1 cellular context compared by ENCODE assay signal in the genomic region with DNA sequence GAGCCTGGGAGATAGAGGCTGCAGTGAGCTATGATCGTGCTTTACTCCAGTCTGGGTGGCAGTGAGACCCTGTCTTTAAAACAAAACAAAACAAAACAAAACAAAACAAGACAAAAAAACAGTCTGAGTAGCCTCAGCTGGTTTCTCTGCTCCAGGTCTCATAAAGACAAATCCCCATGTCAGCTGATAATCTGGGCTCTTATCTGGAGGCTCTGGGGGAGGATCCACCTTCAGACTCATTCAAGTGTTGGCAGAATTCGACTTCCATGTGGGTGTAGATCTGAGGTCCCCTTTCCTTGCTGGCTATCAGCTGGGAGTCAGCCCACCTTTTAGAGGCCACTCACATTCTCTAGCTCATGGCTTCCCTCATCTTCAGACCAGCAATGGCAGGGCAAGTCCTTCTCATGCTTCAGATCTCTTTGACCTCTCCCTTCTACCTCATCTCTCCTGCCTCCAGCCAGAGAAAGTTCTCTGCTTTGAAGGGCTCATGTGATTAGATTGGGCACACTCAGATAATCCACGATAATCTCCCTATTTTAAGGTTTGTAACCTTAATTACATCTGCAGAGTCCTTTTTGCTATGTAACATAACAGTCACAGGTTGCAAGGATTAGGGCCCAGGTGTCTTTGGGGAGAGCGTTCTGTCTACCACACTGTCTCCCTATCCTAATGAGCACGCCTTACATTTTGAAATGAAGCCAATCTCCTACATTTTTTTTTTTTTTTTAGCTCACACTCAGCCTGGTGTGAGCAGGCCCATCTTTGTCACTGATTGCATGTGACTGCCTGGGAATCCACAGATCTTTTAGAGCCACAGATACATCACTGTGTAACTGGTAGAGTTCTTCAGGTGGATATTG.
A peak's percentile ranks its signal among the peaks of the same experiment; 100 is the strongest.
TF ChIP-seq lines count a peak whose summit lies in the region.

No MANE protein-coding gene starts in this region.

TF ChIP-seq in K562, 482 proteins besides CTCF, POLR2A, EP300 and RAD21 (continued from another document and continues in another):
- TF ChIP-seq, protein P1, sequence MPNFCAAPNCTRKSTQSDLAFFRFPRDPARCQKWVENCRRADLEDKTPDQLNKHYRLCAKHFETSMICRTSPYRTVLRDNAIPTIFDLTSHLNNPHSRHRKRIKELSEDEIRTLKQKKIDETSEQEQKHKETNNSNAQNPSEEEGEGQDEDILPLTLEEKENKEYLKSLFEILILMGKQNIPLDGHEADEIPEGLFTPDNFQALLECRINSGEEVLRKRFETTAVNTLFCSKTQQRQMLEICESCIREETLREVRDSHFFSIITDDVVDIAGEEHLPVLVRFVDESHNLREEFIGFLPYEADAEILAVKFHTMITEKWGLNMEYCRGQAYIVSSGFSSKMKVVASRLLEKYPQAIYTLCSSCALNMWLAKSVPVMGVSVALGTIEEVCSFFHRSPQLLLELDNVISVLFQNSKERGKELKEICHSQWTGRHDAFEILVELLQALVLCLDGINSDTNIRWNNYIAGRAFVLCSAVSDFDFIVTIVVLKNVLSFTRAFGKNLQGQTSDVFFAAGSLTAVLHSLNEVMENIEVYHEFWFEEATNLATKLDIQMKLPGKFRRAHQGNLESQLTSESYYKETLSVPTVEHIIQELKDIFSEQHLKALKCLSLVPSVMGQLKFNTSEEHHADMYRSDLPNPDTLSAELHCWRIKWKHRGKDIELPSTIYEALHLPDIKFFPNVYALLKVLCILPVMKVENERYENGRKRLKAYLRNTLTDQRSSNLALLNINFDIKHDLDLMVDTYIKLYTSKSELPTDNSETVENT (CRISPR knock-in tag; IDR thresholded peaks at IDR 0.05), result no peak
- TF ChIP-seq, protein P2, sequence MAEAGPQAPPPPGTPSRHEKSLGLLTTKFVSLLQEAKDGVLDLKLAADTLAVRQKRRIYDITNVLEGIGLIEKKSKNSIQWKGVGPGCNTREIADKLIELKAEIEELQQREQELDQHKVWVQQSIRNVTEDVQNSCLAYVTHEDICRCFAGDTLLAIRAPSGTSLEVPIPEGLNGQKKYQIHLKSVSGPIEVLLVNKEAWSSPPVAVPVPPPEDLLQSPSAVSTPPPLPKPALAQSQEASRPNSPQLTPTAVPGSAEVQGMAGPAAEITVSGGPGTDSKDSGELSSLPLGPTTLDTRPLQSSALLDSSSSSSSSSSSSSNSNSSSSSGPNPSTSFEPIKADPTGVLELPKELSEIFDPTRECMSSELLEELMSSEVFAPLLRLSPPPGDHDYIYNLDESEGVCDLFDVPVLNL (CRISPR knock-in tag; IDR thresholded peaks at IDR 0.05; ENCODE audit: low read depth), result no peak
- TF ChIP-seq, protein P3, sequence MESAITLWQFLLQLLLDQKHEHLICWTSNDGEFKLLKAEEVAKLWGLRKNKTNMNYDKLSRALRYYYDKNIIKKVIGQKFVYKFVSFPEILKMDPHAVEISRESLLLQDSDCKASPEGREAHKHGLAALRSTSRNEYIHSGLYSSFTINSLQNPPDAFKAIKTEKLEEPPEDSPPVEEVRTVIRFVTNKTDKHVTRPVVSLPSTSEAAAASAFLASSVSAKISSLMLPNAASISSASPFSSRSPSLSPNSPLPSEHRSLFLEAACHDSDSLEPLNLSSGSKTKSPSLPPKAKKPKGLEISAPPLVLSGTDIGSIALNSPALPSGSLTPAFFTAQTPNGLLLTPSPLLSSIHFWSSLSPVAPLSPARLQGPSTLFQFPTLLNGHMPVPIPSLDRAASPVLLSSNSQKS (CRISPR knock-in tag; IDR thresholded peaks at IDR 0.05), result no peak
- TF ChIP-seq ZNF311 (CRISPR knock-in tag; IDR thresholded peaks at IDR 0.05) (no peak), ZNF384 (IDR thresholded peaks at IDR 0.05; ENCODE audit: low read depth, low read length) (peak; percentile 71), ZNF212 (CRISPR knock-in tag; IDR thresholded peaks at IDR 0.05) (no peak), KLF13 (tag; IDR thresholded peaks at IDR 0.05; ENCODE audit: borderline replicate concordance, low read depth) (no peak), JUN (IDR thresholded peaks at IDR 0.05; ENCODE audit: borderline replicate concordance, low read depth, low read length) (no peak), JUN (CRISPR knock-in tag; IDR thresholded peaks at IDR 0.05; ENCODE audit: borderline replicate concordance) (no peak), MTA1 (IDR thresholded peaks at IDR 0.05; ENCODE audit: borderline replicate concordance) (no peak), EHMT2 (IDR thresholded peaks at IDR 0.05) (no peak), RBM15 (IDR thresholded peaks at IDR 0.05; ENCODE audit: insufficient read depth, low read length) (no peak), ZNF717 (CRISPR knock-in tag; IDR thresholded peaks at IDR 0.05) (no peak), ZFPM2 (CRISPR knock-in tag; IDR thresholded peaks at IDR 0.05) (no peak), CREM (IDR thresholded peaks at IDR 0.05; ENCODE audit: low read depth) (peak; percentile 33; the same call in 1 of the 2 replicates), PHTF2 (CRISPR knock-in tag; IDR thresholded peaks at IDR 0.05) (no peak), PTRF (tag; IDR thresholded peaks at IDR 0.05) (no peak), NFXL1 (CRISPR knock-in tag; IDR thresholded peaks at IDR 0.05) (no peak), EZH2 (IDR thresholded peaks at IDR 0.05; ENCODE audit: borderline replicate concordance, low read depth, low read length) (no peak), ZNF347 (CRISPR knock-in tag; IDR thresholded peaks at IDR 0.05; ENCODE audit: low read depth) (no peak), CREBBP (IDR thresholded peaks at IDR 0.05; ENCODE audit: low read depth, low read length) (no peak), NR3C1 (CRISPR knock-in tag; IDR thresholded peaks at IDR 0.05) (no peak), ZNF507 (tag; conservative IDR thresholded peaks at IDR 0.05) (no peak), PURB (CRISPR knock-in tag; IDR thresholded peaks at IDR 0.05; ENCODE audit: low read depth) (no peak), GATAD2B (IDR thresholded peaks at IDR 0.05; ENCODE audit: borderline replicate concordance) (no peak), CCAR2 (IDR thresholded peaks at IDR 0.05; ENCODE audit: low read depth, low read length) (no peak), CHD4 (IDR thresholded peaks at IDR 0.05; ENCODE audit: insufficient read depth, insufficient replicate concordance, low read depth, low read length, poor library complexity, severe bottlenecking) (no peak), TRIM24 (IDR thresholded peaks at IDR 0.05) (0 out of 4 replicates have a peak, but pooled peaks of 1 of the 2 experiments have one; percentile 38), MTA2 (IDR thresholded peaks at IDR 0.05; ENCODE audit: low read depth) (peak; percentile 41), ZNF253 (CRISPR knock-in tag; conservative IDR thresholded peaks at IDR 0.05) (no peak), KDM5B (IDR thresholded peaks at IDR 0.05; ENCODE audit: insufficient replicate concordance, low read depth, low read length) (no peak), TFAM (CRISPR knock-in tag; conservative IDR thresholded peaks at IDR 0.05) (no peak), ZNF197 (CRISPR knock-in tag; IDR thresholded peaks at IDR 0.05; ENCODE audit: low read depth) (no peak), ZNF232 (CRISPR knock-in tag; IDR thresholded peaks at IDR 0.05) (peak; percentile 22; the same call in 1 of the 2 replicates), ZNF274 (IDR thresholded peaks at IDR 0.05; ENCODE audit: borderline replicate concordance, low read depth, low read length) (no peak), FOXK2 (conservative IDR thresholded peaks at IDR 0.05 in 1 of 2, IDR thresholded peaks at IDR 0.05 in 1 of 2; ENCODE audit: low read depth in 2 of 2) (peak; percentile 31 to 41; a peak in 1 of 4 replicates), JUNB (CRISPR knock-in tag; conservative IDR thresholded peaks at IDR 0.05) (no peak), NELFE (IDR thresholded peaks at IDR 0.05; ENCODE audit: insufficient read depth, insufficient read length) (no peak), KDM2B (CRISPR knock-in tag; IDR thresholded peaks at IDR 0.05) (no peak), ZNF79 (CRISPR knock-in tag; IDR thresholded peaks at IDR 0.05; ENCODE audit: low read depth) (no peak), POLR2G (IDR thresholded peaks at IDR 0.05; ENCODE audit: low read depth, low read length) (no peak), TEAD4 (IDR thresholded peaks at IDR 0.05; ENCODE audit: low read length) (peak; percentile 69; the same call in 1 of the 2 replicates), TEAD4 (CRISPR knock-in tag; IDR thresholded peaks at IDR 0.05; ENCODE audit: borderline replicate concordance) (no peak), SAFB (IDR thresholded peaks at IDR 0.05; ENCODE audit: borderline replicate concordance, low read depth, low read length) (no peak)
- TF ChIP-seq, protein P4, sequence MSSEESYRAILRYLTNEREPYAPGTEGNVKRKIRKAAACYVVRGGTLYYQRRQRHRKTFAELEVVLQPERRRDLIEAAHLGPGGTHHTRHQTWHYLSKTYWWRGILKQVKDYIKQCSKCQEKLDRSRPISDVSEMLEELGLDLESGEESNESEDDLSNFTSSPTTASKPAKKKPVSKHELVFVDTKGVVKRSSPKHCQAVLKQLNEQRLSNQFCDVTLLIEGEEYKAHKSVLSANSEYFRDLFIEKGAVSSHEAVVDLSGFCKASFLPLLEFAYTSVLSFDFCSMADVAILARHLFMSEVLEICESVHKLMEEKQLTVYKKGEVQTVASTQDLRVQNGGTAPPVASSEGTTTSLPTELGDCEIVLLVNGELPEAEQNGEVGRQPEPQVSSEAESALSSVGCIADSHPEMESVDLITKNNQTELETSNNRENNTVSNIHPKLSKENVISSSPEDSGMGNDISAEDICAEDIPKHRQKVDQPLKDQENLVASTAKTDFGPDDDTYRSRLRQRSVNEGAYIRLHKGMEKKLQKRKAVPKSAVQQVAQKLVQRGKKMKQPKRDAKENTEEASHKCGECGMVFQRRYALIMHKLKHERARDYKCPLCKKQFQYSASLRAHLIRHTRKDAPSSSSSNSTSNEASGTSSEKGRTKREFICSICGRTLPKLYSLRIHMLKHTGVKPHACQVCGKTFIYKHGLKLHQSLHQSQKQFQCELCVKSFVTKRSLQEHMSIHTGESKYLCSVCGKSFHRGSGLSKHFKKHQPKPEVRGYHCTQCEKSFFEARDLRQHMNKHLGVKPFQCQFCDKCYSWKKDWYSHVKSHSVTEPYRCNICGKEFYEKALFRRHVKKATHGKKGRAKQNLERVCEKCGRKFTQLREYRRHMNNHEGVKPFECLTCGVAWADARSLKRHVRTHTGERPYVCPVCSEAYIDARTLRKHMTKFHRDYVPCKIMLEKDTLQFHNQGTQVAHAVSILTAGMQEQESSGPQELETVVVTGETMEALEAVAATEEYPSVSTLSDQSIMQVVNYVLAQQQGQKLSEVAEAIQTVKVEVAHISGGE (CRISPR knock-in tag; IDR thresholded peaks at IDR 0.05), result no peak
- TF ChIP-seq, protein P5, sequence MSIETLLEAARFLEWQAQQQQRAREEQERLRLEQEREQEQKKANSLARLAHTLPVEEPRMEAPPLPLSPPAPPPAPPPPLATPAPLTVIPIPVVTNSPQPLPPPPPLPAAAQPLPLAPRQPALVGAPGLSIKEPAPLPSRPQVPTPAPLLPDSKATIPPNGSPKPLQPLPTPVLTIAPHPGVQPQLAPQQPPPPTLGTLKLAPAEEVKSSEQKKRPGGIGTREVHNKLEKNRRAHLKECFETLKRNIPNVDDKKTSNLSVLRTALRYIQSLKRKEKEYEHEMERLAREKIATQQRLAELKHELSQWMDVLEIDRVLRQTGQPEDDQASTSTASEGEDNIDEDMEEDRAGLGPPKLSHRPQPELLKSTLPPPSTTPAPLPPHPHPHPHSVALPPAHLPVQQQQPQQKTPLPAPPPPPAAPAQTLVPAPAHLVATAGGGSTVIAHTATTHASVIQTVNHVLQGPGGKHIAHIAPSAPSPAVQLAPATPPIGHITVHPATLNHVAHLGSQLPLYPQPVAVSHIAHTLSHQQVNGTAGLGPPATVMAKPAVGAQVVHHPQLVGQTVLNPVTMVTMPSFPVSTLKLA (conservative IDR thresholded peaks at IDR 0.05), result no peak; a peak in 1 of 4 replicates
- TF ChIP-seq, protein P6, sequence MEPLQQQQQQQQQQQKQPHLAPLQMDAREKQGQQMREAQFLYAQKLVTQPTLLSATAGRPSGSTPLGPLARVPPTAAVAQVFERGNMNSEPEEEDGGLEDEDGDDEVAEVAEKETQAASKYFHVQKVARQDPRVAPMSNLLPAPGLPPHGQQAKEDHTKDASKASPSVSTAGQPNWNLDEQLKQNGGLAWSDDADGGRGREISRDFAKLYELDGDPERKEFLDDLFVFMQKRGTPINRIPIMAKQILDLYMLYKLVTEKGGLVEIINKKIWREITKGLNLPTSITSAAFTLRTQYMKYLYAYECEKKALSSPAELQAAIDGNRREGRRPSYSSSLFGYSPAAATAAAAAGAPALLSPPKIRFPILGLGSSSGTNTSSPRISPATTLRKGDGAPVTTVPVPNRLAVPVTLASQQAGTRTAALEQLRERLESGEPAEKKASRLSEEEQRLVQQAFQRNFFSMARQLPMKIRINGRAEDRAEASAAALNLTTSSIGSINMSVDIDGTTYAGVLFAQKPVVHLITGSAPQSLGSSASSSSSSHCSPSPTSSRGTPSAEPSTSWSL (CRISPR knock-in tag; IDR thresholded peaks at IDR 0.05; ENCODE audit: borderline replicate concordance), result no peak
- TF ChIP-seq, protein P7, sequence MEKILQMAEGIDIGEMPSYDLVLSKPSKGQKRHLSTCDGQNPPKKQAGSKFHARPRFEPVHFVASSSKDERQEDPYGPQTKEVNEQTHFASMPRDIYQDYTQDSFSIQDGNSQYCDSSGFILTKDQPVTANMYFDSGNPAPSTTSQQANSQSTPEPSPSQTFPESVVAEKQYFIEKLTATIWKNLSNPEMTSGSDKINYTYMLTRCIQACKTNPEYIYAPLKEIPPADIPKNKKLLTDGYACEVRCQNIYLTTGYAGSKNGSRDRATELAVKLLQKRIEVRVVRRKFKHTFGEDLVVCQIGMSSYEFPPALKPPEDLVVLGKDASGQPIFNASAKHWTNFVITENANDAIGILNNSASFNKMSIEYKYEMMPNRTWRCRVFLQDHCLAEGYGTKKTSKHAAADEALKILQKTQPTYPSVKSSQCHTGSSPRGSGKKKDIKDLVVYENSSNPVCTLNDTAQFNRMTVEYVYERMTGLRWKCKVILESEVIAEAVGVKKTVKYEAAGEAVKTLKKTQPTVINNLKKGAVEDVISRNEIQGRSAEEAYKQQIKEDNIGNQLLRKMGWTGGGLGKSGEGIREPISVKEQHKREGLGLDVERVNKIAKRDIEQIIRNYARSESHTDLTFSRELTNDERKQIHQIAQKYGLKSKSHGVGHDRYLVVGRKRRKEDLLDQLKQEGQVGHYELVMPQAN (IDR thresholded peaks at IDR 0.05; ENCODE audit: borderline replicate concordance), result 0 out of 2 replicates have a peak, but pooled peaks have one; percentile 36
- TF ChIP-seq, protein P8, sequence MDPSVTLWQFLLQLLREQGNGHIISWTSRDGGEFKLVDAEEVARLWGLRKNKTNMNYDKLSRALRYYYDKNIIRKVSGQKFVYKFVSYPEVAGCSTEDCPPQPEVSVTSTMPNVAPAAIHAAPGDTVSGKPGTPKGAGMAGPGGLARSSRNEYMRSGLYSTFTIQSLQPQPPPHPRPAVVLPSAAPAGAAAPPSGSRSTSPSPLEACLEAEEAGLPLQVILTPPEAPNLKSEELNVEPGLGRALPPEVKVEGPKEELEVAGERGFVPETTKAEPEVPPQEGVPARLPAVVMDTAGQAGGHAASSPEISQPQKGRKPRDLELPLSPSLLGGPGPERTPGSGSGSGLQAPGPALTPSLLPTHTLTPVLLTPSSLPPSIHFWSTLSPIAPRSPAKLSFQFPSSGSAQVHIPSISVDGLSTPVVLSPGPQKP (CRISPR knock-in tag; IDR thresholded peaks at IDR 0.05), result no peak
- TF ChIP-seq, protein P9, sequence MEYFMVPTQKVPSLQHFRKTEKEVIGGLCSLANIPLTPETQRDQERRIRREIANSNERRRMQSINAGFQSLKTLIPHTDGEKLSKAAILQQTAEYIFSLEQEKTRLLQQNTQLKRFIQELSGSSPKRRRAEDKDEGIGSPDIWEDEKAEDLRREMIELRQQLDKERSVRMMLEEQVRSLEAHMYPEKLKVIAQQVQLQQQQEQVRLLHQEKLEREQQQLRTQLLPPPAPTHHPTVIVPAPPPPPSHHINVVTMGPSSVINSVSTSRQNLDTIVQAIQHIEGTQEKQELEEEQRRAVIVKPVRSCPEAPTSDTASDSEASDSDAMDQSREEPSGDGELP (CRISPR knock-in tag; IDR thresholded peaks at IDR 0.05; ENCODE audit: borderline replicate concordance), result peak; percentile 82
